Comparison of ENCODE assay signal across 9 cellular contexts in the genomic region with DNA sequence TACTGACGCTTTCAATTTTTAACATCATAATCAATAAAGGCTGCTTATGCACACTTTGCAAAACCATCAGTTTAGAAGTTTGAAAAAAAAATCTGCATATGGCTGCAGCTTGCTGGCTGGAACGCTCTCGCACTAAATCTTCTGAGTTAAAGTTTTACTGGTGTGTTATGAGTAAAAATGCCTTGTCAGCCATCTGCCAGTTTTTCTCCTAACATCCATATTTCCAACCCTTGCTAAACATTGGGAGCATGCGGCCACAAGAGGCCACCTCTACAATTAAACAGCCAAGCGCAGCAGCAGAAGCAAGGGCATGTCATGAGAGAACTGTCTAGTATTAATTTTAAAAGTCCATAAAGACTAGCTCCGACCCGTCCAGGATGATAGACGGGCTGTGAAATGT.
"Had no signal": no experiment of that assay in that cellular context is flagged by ENCODE, and none has a peak within 500 bp of the region (broad histone marks: within the 10 kb centered on the region; RNA-seq: fewer than 3 reads in every experiment).

No MANE protein-coding gene starts in this region.

- H3K4me1 ChIP-seq: colonic mucosa had no signal

- H3K36me3 Mint-ChIP-seq: activated CD4-positive, alpha-beta memory T cell treated with anti-CD3 and anti-CD28 coated beads for 36 hours; activated CD8-positive, alpha-beta memory T cell treated with anti-CD3 and anti-CD28 coated beads, Interleukin-2, amount 10 ng/mL, durations not matched to agents 7 days and 5 days; stimulated activated effector memory CD8-positive, alpha-beta T cell treated with anti-CD3 and anti-CD28 coated beads, Interleukin-12 subunit alpha, Interleukin-12 subunit beta, amount 100 ng/mL, for 72 hours had no signal

- H3K4me1 Mint-ChIP-seq: activated CD4-positive, alpha-beta T cell treated with anti-CD3 and anti-CD28 coated beads for 36 hours; activated CD8-positive, alpha-beta memory T cell treated with anti-CD3 and anti-CD28 coated beads, Interleukin-2, amount 10 ng/mL, durations not matched to agents 7 days and 5 days; stimulated activated effector memory CD8-positive, alpha-beta T cell treated with anti-CD3 and anti-CD28 coated beads, Interleukin-12 subunit alpha, Interleukin-12 subunit beta, amount 100 ng/mL, for 72 hours had no signal

- ATAC-seq: activated CD4-positive, alpha-beta T cell treated with anti-CD3 and anti-CD28 coated beads for 36 hours; activated CD8-positive, alpha-beta memory T cell treated with anti-CD3 and anti-CD28 coated beads, Interleukin-2, amount 10 ng/mL, durations not matched to agents 7 days and 5 days; stimulated activated effector memory CD8-positive, alpha-beta T cell treated with anti-CD3 and anti-CD28 coated beads, Interleukin-12 subunit alpha, Interleukin-12 subunit beta, amount 100 ng/mL, for 72 hours; T-helper 17 cell had no signal

- DNase-seq: activated CD4-positive, alpha-beta memory T cell treated with anti-CD3 and anti-CD28 coated beads for 36 hours; activated CD4-positive, alpha-beta T cell treated with anti-CD3 and anti-CD28 coated beads for 36 hours; activated CD8-positive, alpha-beta memory T cell treated with anti-CD3 and anti-CD28 coated beads, Interleukin-2, amount 10 ng/mL, durations not matched to agents 7 days and 5 days; activated naive CD4-positive, alpha-beta T cell treated with anti-CD3 and anti-CD28 coated beads, Interleukin-2, amount 50 U/mL, for 16 hours; activated T-cell treated with anti-CD3 and anti-CD28 coated beads, Interleukin-2, amount 50 U/mL, for 1 hour; colonic mucosa; retina; T-helper 17 cell had no signal

- H3K36me3 ChIP-seq: colonic mucosa had no signal

- H3K27ac ChIP-seq: colonic mucosa had no signal

- H3K9me3 Mint-ChIP-seq: activated CD4-positive, alpha-beta memory T cell treated with anti-CD3 and anti-CD28 coated beads for 36 hours; stimulated activated effector memory CD8-positive, alpha-beta T cell treated with anti-CD3 and anti-CD28 coated beads, Interleukin-12 subunit alpha, Interleukin-12 subunit beta, amount 100 ng/mL, for 72 hours had no signal

- H3K27ac Mint-ChIP-seq: activated CD4-positive, alpha-beta memory T cell treated with anti-CD3 and anti-CD28 coated beads for 36 hours; activated CD4-positive, alpha-beta T cell treated with anti-CD3 and anti-CD28 coated beads for 36 hours; activated CD8-positive, alpha-beta memory T cell treated with anti-CD3 and anti-CD28 coated beads, Interleukin-2, amount 10 ng/mL, durations not matched to agents 7 days and 5 days; stimulated activated effector memory CD8-positive, alpha-beta T cell treated with anti-CD3 and anti-CD28 coated beads, Interleukin-12 subunit alpha, Interleukin-12 subunit beta, amount 100 ng/mL, for 72 hours; T-helper 17 cell had no signal

- H3K27me3 Mint-ChIP-seq: activated CD4-positive, alpha-beta T cell treated with anti-CD3 and anti-CD28 coated beads for 36 hours; activated CD8-positive, alpha-beta memory T cell treated with anti-CD3 and anti-CD28 coated beads, Interleukin-2, amount 10 ng/mL, durations not matched to agents 7 days and 5 days had no signal

- H3K9me3 ChIP-seq: colonic mucosa had no signal

- H3K27me3 ChIP-seq: colonic mucosa had no signal

- H3K4me3 ChIP-seq: colonic mucosa had no signal

- H3K4me3 Mint-ChIP-seq: activated CD4-positive, alpha-beta memory T cell treated with anti-CD3 and anti-CD28 coated beads for 36 hours; activated CD4-positive, alpha-beta T cell treated with anti-CD3 and anti-CD28 coated beads for 36 hours; activated CD8-positive, alpha-beta memory T cell treated with anti-CD3 and anti-CD28 coated beads, Interleukin-2, amount 10 ng/mL, durations not matched to agents 7 days and 5 days; stimulated activated effector memory CD8-positive, alpha-beta T cell treated with anti-CD3 and anti-CD28 coated beads, Interleukin-12 subunit alpha, Interleukin-12 subunit beta, amount 100 ng/mL, for 72 hours; T-helper 17 cell had no signal
